Comparison of ENCODE assay signal across 8 cellular contexts in genomic region chr16:89722392-89723278, GRCh38. TPM values are rescaled to one million over a fixed set of nuclear protein-coding genes. Genes with fewer than 3 reads are reported as not detected.
A peak's percentile ranks its signal among the peaks of the same experiment; 100 is the strongest.
DNase-seq lines count a peak whose midpoint lies in the region; ATAC-seq lines count a peak whose summit lies in the region.

No MANE protein-coding gene starts in this region.

- DNase-seq in KG1 (lab: John Stamatoyannopoulos, UW) (peak; percentile 39), dermis blood vessel endothelial cell (peak; percentile 63), memory B cell (ENCODE audit: low spot score in 2 of 2) (peak; percentile 33 to 48), T1000 (lab: John Stamatoyannopoulos, UW) (no peak), GM19240 (ENCODE audit: insufficient read length, low spot score) (no peak)
- DNase-seq in activated CD4-positive, alpha-beta T cell treated with anti-CD3 and anti-CD28 coated beads for 4 hours, result peak; percentile 39 to 64

- H3K27me3 Mint-ChIP-seq in memory B cell, result no peaks in the 10 kb centered on the region
- no peaks in the 10 kb centered on the region for H3K27me3 Mint-ChIP-seq in stimulated activated memory B cell treated with anti-CD40 and anti-IgM and Interleukin-4, amounts not matched to agents 10 μg/mL and 1 μg/mL and 100 μg/mL, for 72 hours

- H3K36me3 Mint-ChIP-seq in memory B cell, result peaks cover 5% of the 10 kb centered on the region
- peaks cover 24% of the 10 kb centered on the region for H3K36me3 Mint-ChIP-seq in stimulated activated memory B cell treated with anti-CD40 and anti-IgM and Interleukin-4, amounts not matched to agents 10 μg/mL and 1 μg/mL and 100 μg/mL, for 72 hours

- ATAC-seq in GM18520 (IDR thresholded peaks at IDR 0.05; ENCODE audit: unreplicated experiment), result peak; percentile 5
- peak; percentile 8 for ATAC-seq in memory B cell (ENCODE audit: low read depth)
- ATAC-seq in stimulated activated memory B cell treated with anti-CD40 and anti-IgM and Interleukin-4, amounts not matched to agents 10 μg/mL and 1 μg/mL and 100 μg/mL, for 72 hours, result peak; percentile 24

- H3K27ac Mint-ChIP-seq in memory B cell, result peak overlapping the region; percentile 66
- peak overlapping the region; percentile 79 for H3K27ac Mint-ChIP-seq in stimulated activated memory B cell treated with anti-CD40 and anti-IgM and Interleukin-4, amounts not matched to agents 10 μg/mL and 1 μg/mL and 100 μg/mL, for 72 hours

- H3K9me3 Mint-ChIP-seq in memory B cell, result no peaks in the 10 kb centered on the region
- no peaks in the 10 kb centered on the region for H3K9me3 Mint-ChIP-seq in stimulated activated memory B cell treated with anti-CD40 and anti-IgM and Interleukin-4, amounts not matched to agents 10 μg/mL and 1 μg/mL and 100 μg/mL, for 72 hours

- peak overlapping the region; percentile 95 for H3K4me3 Mint-ChIP-seq in memory B cell
- H3K4me3 Mint-ChIP-seq in stimulated activated memory B cell treated with anti-CD40 and anti-IgM and Interleukin-4, amounts not matched to agents 10 μg/mL and 1 μg/mL and 100 μg/mL, for 72 hours, result peak overlapping the region; percentile 77

- H3K4me1 Mint-ChIP-seq in memory B cell, result peaks cover 19% of the 10 kb centered on the region
- peaks cover 36% of the 10 kb centered on the region for H3K4me1 Mint-ChIP-seq in stimulated activated memory B cell treated with anti-CD40 and anti-IgM and Interleukin-4, amounts not matched to agents 10 μg/mL and 1 μg/mL and 100 μg/mL, for 72 hours

RNA-seq across cellular contexts. Expression of gene ZNF276, which starts 1.3 kb away (rescaled TPM):
- total RNA-seq in dermis blood vessel endothelial cell, result 27.4 and 44.2 TPM in 2 replicates

RNA-seq across cellular contexts. Expression of gene VPS9D1, which starts 1.9 kb away (rescaled TPM):
- 5.8 and 7.3 TPM in 2 replicates for total RNA-seq in dermis blood vessel endothelial cell

RNA-seq across cellular contexts. Expression of gene SPATA2L, which starts 21.1 kb away (rescaled TPM):
- total RNA-seq in dermis blood vessel endothelial cell, result 19.1 and 36.6 TPM in 2 replicates

RNA-seq across cellular contexts. Expression of gene CDK10, which starts 36.1 kb away (rescaled TPM):
- total RNA-seq in dermis blood vessel endothelial cell, result 48.2 and 71.1 TPM in 2 replicates

Comparison
In these comparisons a context has a peak if more than half of its experiments do, and no peak if none do; other contexts are left out.
1. DNase-seq: peak in KG1 (single experiment), activated CD4-positive, alpha-beta T cell treated with anti-CD3 and anti-CD28 coated beads for 4 hours (2 of 2), dermis blood vessel endothelial cell (single experiment) and memory B cell (2 of 2); none in T1000 (single experiment) and GM19240 (single experiment).
2. Peak in every context shown above with its lines, with median percentiles within 50 percentile points of each other: ATAC-seq.